ENCODE assay signal across 20 cellular contexts in the genomic region with DNA sequence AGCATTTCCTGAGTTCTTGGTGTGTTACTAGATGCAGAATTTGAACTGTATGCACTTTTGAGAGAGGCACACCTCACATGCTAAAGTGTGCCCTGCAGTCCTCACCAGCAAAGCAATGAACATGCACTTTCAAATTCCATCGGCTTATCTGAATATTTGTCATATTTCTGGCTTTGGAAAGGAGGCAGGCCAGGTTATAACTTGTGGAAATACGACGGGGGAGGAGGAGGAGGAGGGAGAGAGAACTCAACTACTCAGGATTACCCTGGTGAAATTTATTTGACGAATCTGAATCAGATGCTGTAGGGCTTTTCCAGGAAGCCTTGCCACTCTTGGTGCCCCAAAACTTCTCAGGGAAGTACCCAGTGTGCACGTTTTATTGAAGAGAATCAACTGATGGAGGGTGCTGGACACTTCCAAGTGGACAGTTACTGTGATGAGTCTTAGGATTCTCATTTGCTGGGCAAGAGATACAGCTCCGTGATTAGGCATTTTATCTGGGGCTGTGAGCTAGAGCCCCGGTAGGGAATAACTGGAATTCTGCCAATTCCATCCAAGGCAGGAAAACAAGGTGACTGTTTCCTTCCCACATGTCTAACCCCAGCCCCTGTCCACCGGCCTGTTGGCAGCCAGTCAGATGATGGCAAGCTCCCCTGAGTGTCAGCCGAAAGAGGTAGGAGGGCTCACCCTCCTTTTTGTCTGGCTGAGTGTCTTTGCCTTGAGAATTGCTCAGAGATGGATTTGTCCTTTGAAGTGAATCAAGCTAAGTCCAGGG. TPM values are rescaled to one million over a fixed set of nuclear protein-coding genes. Genes with fewer than 3 reads are reported as not detected.
DNase-seq lines count a peak whose midpoint lies in the region; ATAC-seq, FAIRE-seq and TF ChIP-seq lines count a peak whose summit lies in the region.
"Had no signal": no experiment of that assay in that cellular context is flagged by ENCODE, and none has a peak within 500 bp of the region (broad histone marks: within the 10 kb centered on the region; RNA-seq: fewer than 3 reads in every experiment).

No MANE protein-coding gene starts in this region.

- TF ChIP-seq CTCF in lung (IDR thresholded peaks at IDR 0.05; ENCODE audit: control extremely low read depth, extremely low read depth) (no peak), GM20000 (IDR thresholded peaks at IDR 0.05; ENCODE audit: extremely low read depth, missing control alignments) (no peak)

- H3K9me3 ChIP-seq in lung (ENCODE audit: control insufficient read depth in 2 of 2, insufficient read depth in 1 of 2, low read length in 1 of 2) = no peaks in the 10 kb centered on the region
- H3K9me3 ChIP-seq: adrenal gland, colonic mucosa, SK-N-SH had no signal

- peak overlapping the region; percentile 57 to 65 for H3K27ac ChIP-seq in lung (ENCODE audit: low read depth in 1 of 2, low read length in 1 of 2)
- H3K27ac ChIP-seq: adrenal gland; BLaER1 treated with 17β-estradiol and CSF1 and Interleukin-3, amounts not matched to agents 10 nM and 100 nM; colonic mucosa; KMS-11 had no signal

- H3K36me3 ChIP-seq in lung (ENCODE audit: control insufficient read depth in 2 of 2, insufficient read depth in 2 of 2, low read length in 2 of 2) = no peaks in the 10 kb centered on the region
- H3K36me3 ChIP-seq: adrenal gland; BLaER1 treated with 17β-estradiol and CSF1 and Interleukin-3, amounts not matched to agents 10 nM and 100 nM; colonic mucosa had no signal

- peaks cover 0 to 1% of the 10 kb centered on the region in 2 donors for H3K4me1 ChIP-seq in lung (ENCODE audit: control insufficient read depth in 2 of 2, insufficient read depth in 2 of 2, low read length in 2 of 2)
- H3K4me1 ChIP-seq: colonic mucosa had no signal

- WGBS in lung, 2 donors = 34 to 62% methylated on average over 9 of the region's 9 CpGs

- FAIRE-seq in urothelium cell line (lab: Jason Lieb, UNC) = no peak

- ATAC-seq in lung (ENCODE audit: insufficient read depth, low FRiP score) = no peak
- ATAC-seq: naive thymus-derived CD8-positive, alpha-beta T cell had no signal

- DNase-seq in NCI-H748 (lab: John Stamatoyannopoulos, UW; ENCODE audit: unreplicated experiment) (peak; percentile 22), NCI-H748 treated with DMSO at 0.1 percent for 48 hours (lab: John Stamatoyannopoulos, UW) (no peak), dermis microvascular lymphatic vessel endothelial cell (ENCODE audit: low read depth in 2 of 2) (peak; percentile 67 to 74), lung (ENCODE audit: low spot score) (no peak), urothelium cell line (ENCODE audit: low spot score) (peak; percentile 47), NCI-H2081 (lab: John Stamatoyannopoulos, UW) (no peak), GM20000 (ENCODE audit: low spot score) (no peak), retina (no peak)
- DNase-seq: 8988T; activated CD4-positive, alpha-beta T cell treated with anti-CD3 and anti-CD28 coated beads, Interleukin-2, amount 50 U/mL, for 48 hours; adrenal gland; colonic mucosa; left cardiac atrium; naive thymus-derived CD8-positive, alpha-beta T cell; NCI-H1417 treated with DMSO at 0.1 percent for 48 hours; NCI-H446; SK-N-SH; stimulated activated CD4-positive, alpha-beta T cell treated with anti-CD3 and anti-CD28 coated beads, Interleukin-2, amount 100 ng/mL, for 24 hours had no signal

- no peaks in the 10 kb centered on the region for H3K27me3 ChIP-seq in lung (ENCODE audit: control insufficient read depth, insufficient read depth)
- H3K27me3 ChIP-seq: BLaER1 treated with 17β-estradiol and CSF1 and Interleukin-3, amounts not matched to agents 10 nM and 100 nM had no signal

- no peak overlapping the region for H3K4me3 ChIP-seq in lung
- H3K4me3 ChIP-seq: adrenal gland; BLaER1 treated with 17β-estradiol and CSF1 and Interleukin-3, amounts not matched to agents 10 nM and 100 nM; colonic mucosa had no signal

RNA-seq across cellular contexts. Expression of a gene that starts 3.8 kb away (rescaled TPM):
- total RNA-seq in dermis microvascular lymphatic vessel endothelial cell (70.3 and 118 TPM in 2 replicates), lung (10 to 100 TPM; 27.9 to 60.4 TPM)
- 10 to 100 TPM; 10.6 to 71.2 TPM for polyA plus RNA-seq in lung
- total RNA-seq: naive thymus-derived CD8-positive, alpha-beta T cell had no signal
- polyA plus RNA-seq: naive thymus-derived CD8-positive, alpha-beta T cell; SK-N-SH had no signal

Comparison
In these comparisons a context has a peak if more than half of its experiments do, and no peak if none do; other contexts are left out.
1. DNase-seq: peak in NCI-H748 (single experiment), dermis microvascular lymphatic vessel endothelial cell (2 of 2) and urothelium cell line (single experiment); none in NCI-H748 treated with DMSO at 0.1 percent for 48 hours (single experiment), lung (single experiment), NCI-H2081 (0 of 2), GM20000 (single experiment) and retina (single experiment).